ENCODE assay signal across 18 cellular contexts in genomic region chr7:1090236-1090635, GRCh38. TPM values are rescaled to one million over a fixed set of nuclear protein-coding genes. Genes with fewer than 3 reads are reported as not detected.
DNase-seq lines count a peak whose midpoint lies in the region; ATAC-seq, FAIRE-seq and TF ChIP-seq lines count a peak whose summit lies in the region.
"Had no signal": no experiment of that assay in that cellular context is flagged by ENCODE, and none has a peak within 500 bp of the region (broad histone marks: within the 10 kb centered on the region; RNA-seq: fewer than 3 reads in every experiment).

No MANE protein-coding gene starts in this region.

- H3K4me3 ChIP-seq in right atrium auricular region: no peak overlapping the region
- H3K4me3 ChIP-seq in dorsolateral prefrontal cortex: peak overlapping the region in 15 of 59 donors; percentile 3 to 66 (median 31)
- no peak overlapping the region for H3K4me3 ChIP-seq in neuronal stem cell (ENCODE audit: low read length in 2 of 2)
- no peak overlapping the region for H3K4me3 ChIP-seq in osteoblast (ENCODE audit: insufficient read depth, low read length)
- H3K4me3 ChIP-seq: A549, GM12878, GM23248, HAP-1 had no signal

- H2BK120ac ChIP-seq in neuronal stem cell (ENCODE audit: low read depth, low read length): no peak overlapping the region

- no peaks in the 10 kb centered on the region for H3K27me3 ChIP-seq in right atrium auricular region
- no peaks in the 10 kb centered on the region for H3K27me3 ChIP-seq in dorsolateral prefrontal cortex
- peaks cover 0 to 1% (median 0%) of the 10 kb centered on the region in 3 experiments for H3K27me3 ChIP-seq in neuronal stem cell (ENCODE audit: control insufficient read depth in 3 of 3, insufficient read depth in 3 of 3, low read depth in 1 of 3, low read length in 3 of 3)
- no peaks in the 10 kb centered on the region for H3K27me3 ChIP-seq in osteoblast (ENCODE audit: insufficient read depth, low read length)

- no CpG with 5 or more reads among the region's 21 CpGs for WGBS in neuronal stem cell (ENCODE audit: extremely low coverage in 2 of 2, insufficient read length in 2 of 2, insufficient replicate concordance in 1 of 2), 2 donors

- no peak for TF ChIP-seq CTCF in right atrium auricular region (IDR thresholded peaks at IDR 0.05)
- no peak for TF ChIP-seq CTCF in dorsolateral prefrontal cortex (IDR thresholded peaks at IDR 0.05 in 54 of 56, conservative IDR thresholded peaks at IDR 0.05 in 2 of 56; ENCODE audit: low read depth in 1 of 56, partially characterized antibody in 56 of 56)
- no peak for TF ChIP-seq CTCF in osteoblast (IDR thresholded peaks at IDR 0.05; ENCODE audit: extremely low read depth, low read depth, low read length)

- peak; percentile 32 for FAIRE-seq in urothelium cell line (lab: Jason Lieb, UNC)
- FAIRE-seq: A549, GM12878 had no signal

- H3K4me1 ChIP-seq in right atrium auricular region (peaks cover 0 to 33% of the 10 kb centered on the region in 2 donors), neuronal stem cell (ENCODE audit: control insufficient read depth in 2 of 2, insufficient read depth in 1 of 2, low read depth in 1 of 2, low read length in 2 of 2) (peaks cover 13 to 18% of the 10 kb centered on the region in 2 donors), osteoblast (ENCODE audit: insufficient read depth, low read length) (peaks cover 34% of the 10 kb centered on the region)

- no peak overlapping the region for H2BK5ac ChIP-seq in neuronal stem cell (ENCODE audit: low read length)

- no peak overlapping the region for H2BK15ac ChIP-seq in neuronal stem cell (ENCODE audit: low read length)

- H3K18ac ChIP-seq in neuronal stem cell (ENCODE audit: low read length): no peak overlapping the region

- DNase-seq in Right ventricle myocardium superior (peak; percentile 40), right atrium auricular region (ENCODE audit: low spot score) (no peak), dorsolateral prefrontal cortex (no peak), neuronal stem cell (ENCODE audit: low spot score) (no peak), urothelium cell line (ENCODE audit: low spot score) (no peak), osteoblast (ENCODE audit: insufficient read length, low spot score, missing footprints) (no peak)
- DNase-seq: AML-193; Calu3; CD8-positive, alpha-beta T cell; DMS53; DND-41; GM23248 had no signal

- H3K27ac ChIP-seq in right atrium auricular region (no peak overlapping the region), dorsolateral prefrontal cortex (peak overlapping the region in 30 of 59 donors; percentile 1 to 83 (median 49)), neuronal stem cell (replicated peaks; ENCODE audit: low read length) (no peak overlapping the region), osteoblast (ENCODE audit: low read depth, low read length) (no peak overlapping the region)
- H3K27ac ChIP-seq: 22Rv1, A549, C4-2B, GM23248 had no signal

- H3K9ac ChIP-seq in neuronal stem cell (ENCODE audit: low read depth, low read length, poor library complexity): peak overlapping the region; percentile 80
- H3K9ac ChIP-seq: GM23248 had no signal

- intact Hi-C loops in Right ventricle myocardium superior (cut with DNase I): no loop called here
- intact Hi-C loops in dorsolateral prefrontal cortex (cut with DNase I): no loop called here

- H2AFZ ChIP-seq in neuronal stem cell (ENCODE audit: low read length) (no peak overlapping the region), osteoblast (ENCODE audit: low read length) (no peak overlapping the region)
- H2AFZ ChIP-seq: GM23248 had no signal

- peak overlapping the region; percentile 87 for H3K14ac ChIP-seq in neuronal stem cell (ENCODE audit: low read length)

- peaks cover 11% of the 10 kb centered on the region for H3K79me1 ChIP-seq in neuronal stem cell (ENCODE audit: low read depth, low read length)

- no peak overlapping the region for H3K4ac ChIP-seq in neuronal stem cell (ENCODE audit: low read length)

- no peak overlapping the region for H4K91ac ChIP-seq in neuronal stem cell (ENCODE audit: low read depth, low read length, poor library complexity)

- H3K4me2 ChIP-seq in neuronal stem cell (ENCODE audit: insufficient read depth, low read length, poor library complexity, severe bottlenecking) (no peak overlapping the region), osteoblast (ENCODE audit: insufficient read depth, low read length) (no peak overlapping the region)
- H3K4me2 ChIP-seq: A549 had no signal

- no peaks in the 10 kb centered on the region for H3K79me2 ChIP-seq in osteoblast (ENCODE audit: insufficient read depth, low read length)

- no peak for ATAC-seq in Right ventricle myocardium superior (ENCODE audit: poor library complexity)
- ATAC-seq in GM18867 (IDR thresholded peaks at IDR 0.05; ENCODE audit: unreplicated experiment): no peak
- ATAC-seq: A549; CD8-positive, alpha-beta T cell; GM12878 had no signal

- H3K36me3 ChIP-seq in right atrium auricular region (peaks cover 14% of the 10 kb centered on the region), neuronal stem cell (replicated peaks in 1 of 2; ENCODE audit: control insufficient read depth in 2 of 2, insufficient read depth in 2 of 2, low read length in 2 of 2) (peaks cover 5 to 6% of the 10 kb centered on the region in 2 donors), osteoblast (ENCODE audit: insufficient read depth, low read length) (no peaks in the 10 kb centered on the region)
- H3K36me3 ChIP-seq: HAP-1 had no signal

- peak overlapping the region; percentile 32 for H4K8ac ChIP-seq in neuronal stem cell (ENCODE audit: low read depth, low read length)

- peaks cover 6% of the 10 kb centered on the region for H4K20me1 ChIP-seq in osteoblast (ENCODE audit: insufficient read depth, low read length)

- no peak overlapping the region for H3K23ac ChIP-seq in neuronal stem cell (ENCODE audit: low read depth, low read length, poor library complexity)

- H3K9me3 ChIP-seq in right atrium auricular region (no peaks in the 10 kb centered on the region), neuronal stem cell (replicated peaks in 1 of 2; ENCODE audit: control insufficient read depth in 2 of 2, insufficient read depth in 1 of 2, low read depth in 1 of 2, low read length in 2 of 2) (peaks cover 0 to 2% of the 10 kb centered on the region in 2 donors), osteoblast (ENCODE audit: low read depth, low read length) (no peaks in the 10 kb centered on the region)
- H3K9me3 ChIP-seq: A549, HAP-1 had no signal

- H2AK5ac ChIP-seq in neuronal stem cell (ENCODE audit: low read depth, low read length): peak overlapping the region; percentile 18

- H2BK12ac ChIP-seq in neuronal stem cell (ENCODE audit: low read length): peak overlapping the region; percentile 18

RNA-seq across cellular contexts. Expression of gene GPER1, which starts 2.3 kb away (rescaled TPM):
- total RNA-seq in Right ventricle myocardium superior (2.5 TPM), right atrium auricular region (1 to 10 TPM; 4.6 to 6.9 TPM), dorsolateral prefrontal cortex (10 to 100 TPM in 51 of 120 experiments, 1 to 10 TPM in 69; 2.4 to 37.0 (median 9.3) TPM), osteoblast (10.3 and 10.5 TPM in 2 replicates)
- 0.63 TPM for polyA plus RNA-seq in neuronal stem cell (2013, experiment 1 of 2)
- polyA plus RNA-seq in neuronal stem cell (2013, experiment 2 of 2): 0.66 TPM

RNA-seq across cellular contexts. Expression of gene GPR146, which starts 45.9 kb away (rescaled TPM):
- 26.3 TPM for total RNA-seq in Right ventricle myocardium superior
- total RNA-seq in right atrium auricular region: 10 to 100 TPM; 13.4 to 18.6 TPM
- total RNA-seq in dorsolateral prefrontal cortex: 10 to 100 TPM in 110 of 120 experiments, 1 to 10 TPM in 10; 7.2 to 46.2 (median 18.2) TPM
- polyA plus RNA-seq in neuronal stem cell (2013, experiment 1 of 2): 1.7 TPM
- polyA plus RNA-seq in neuronal stem cell (2013, experiment 2 of 2): 1.5 TPM
- 3.5 and 5.1 TPM in 2 replicates for total RNA-seq in osteoblast

Comparison
In these comparisons a context has a peak if more than half of its experiments do, and no peak if none do; other contexts are left out.
1. H3K27ac ChIP-seq: peak in dorsolateral prefrontal cortex (30 of 59); none in right atrium auricular region (0 of 2), neuronal stem cell (single experiment) and osteoblast (single experiment).